Comparison of ENCODE assay signal across 28 cellular contexts in the genomic region with DNA sequence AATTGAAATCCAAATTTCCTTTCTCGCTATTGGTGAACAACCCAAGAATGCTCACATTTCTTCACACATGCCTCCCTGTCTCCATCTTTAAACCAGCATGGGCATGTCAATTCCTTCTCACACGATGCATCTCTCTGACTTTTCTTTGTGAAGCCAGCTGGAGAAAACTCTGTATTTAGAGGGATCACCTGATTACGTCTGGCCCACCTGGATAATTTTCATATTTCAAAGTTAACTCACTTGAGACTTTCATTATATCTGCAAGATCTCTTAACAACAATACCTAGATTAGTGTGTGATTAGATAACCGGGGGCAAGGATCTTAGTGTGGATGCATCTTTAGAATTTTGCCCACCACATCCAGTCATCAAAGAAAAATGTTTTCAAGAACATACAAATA.
"Had no signal": no experiment of that assay in that cellular context is flagged by ENCODE, and none has a peak within 500 bp of the region (broad histone marks: within the 10 kb centered on the region; RNA-seq: fewer than 3 reads in every experiment).

No MANE protein-coding gene starts in this region.

- H3K4me1 Mint-ChIP-seq: endodermal cell had no signal

- ATAC-seq: effector memory CD8-positive, alpha-beta T cell; esophagus mucosa; foreskin keratinocyte; gastrocnemius medialis; gastroesophageal sphincter; heart left ventricle; heart right ventricle had no signal

- H3K27me3 Mint-ChIP-seq: dendritic cell treated with granulocyte-macrophage colony-stimulating factor and Interleukin-4, amounts not matched to agents 40 ng/mL and 50 ng/mL, for 4 days; effector memory CD8-positive, alpha-beta T cell had no signal

- DNase-seq: colonic mucosa; cortex of kidney; dermis blood vessel endothelial cell; dorsolateral prefrontal cortex; effector CD4-positive, alpha-beta T cell; effector CD8-positive, alpha-beta T cell; effector memory CD4-positive, alpha-beta T cell; effector memory CD8-positive, alpha-beta T cell; endodermal cell; erythroblast; esophagus squamous epithelium; foreskin fibroblast; foreskin keratinocyte; foreskin melanocyte; gastrocnemius medialis; glutamatergic neuron; head of caudate nucleus; heart left ventricle; heart right ventricle; hippocampal formation had no signal

- H3K9me3 Mint-ChIP-seq: dendritic cell treated with granulocyte-macrophage colony-stimulating factor and Interleukin-4, amounts not matched to agents 40 ng/mL and 50 ng/mL, for 4 days; effector memory CD8-positive, alpha-beta T cell; endodermal cell had no signal

- H3K27ac ChIP-seq: colonic mucosa, coronary artery, dorsolateral prefrontal cortex, epithelial cell of prostate, esophagus muscularis mucosa, esophagus squamous epithelium, foreskin keratinocyte, gastrocnemius medialis, gastroesophageal sphincter, heart left ventricle, heart right ventricle, hepatocyte had no signal

- H3K27ac Mint-ChIP-seq: dendritic cell treated with granulocyte-macrophage colony-stimulating factor and Interleukin-4, amounts not matched to agents 40 ng/mL and 50 ng/mL, for 4 days; effector memory CD8-positive, alpha-beta T cell; endodermal cell had no signal

- H3K4me3 Mint-ChIP-seq: dendritic cell treated with granulocyte-macrophage colony-stimulating factor and Interleukin-4, amounts not matched to agents 40 ng/mL and 50 ng/mL, for 4 days; effector memory CD8-positive, alpha-beta T cell; endodermal cell had no signal

- H3K36me3 ChIP-seq: colonic mucosa, esophagus muscularis mucosa, esophagus squamous epithelium, gastrocnemius medialis, gastroesophageal sphincter, heart left ventricle, heart right ventricle had no signal

- FAIRE-seq: frontal cortex had no signal

- H3K4me1 ChIP-seq: colonic mucosa, esophagus muscularis mucosa, esophagus squamous epithelium, foreskin keratinocyte, gastrocnemius medialis, gastroesophageal sphincter, heart left ventricle, heart right ventricle had no signal

- H3K9me3 ChIP-seq: colonic mucosa, esophagus muscularis mucosa, esophagus squamous epithelium, gastrocnemius medialis, gastroesophageal sphincter, heart left ventricle, heart right ventricle had no signal

- H2AFZ ChIP-seq: hepatocyte had no signal

- H3K79me2 ChIP-seq: hepatocyte had no signal

- H3K4me2 ChIP-seq: hepatocyte had no signal

- H3K4me3 ChIP-seq: colonic mucosa, coronary artery, dorsolateral prefrontal cortex, esophagus muscularis mucosa, esophagus squamous epithelium, gastrocnemius medialis, gastroesophageal sphincter, heart left ventricle, heart right ventricle, hepatocyte had no signal

- H3K27me3 ChIP-seq: colonic mucosa, esophagus muscularis mucosa, esophagus squamous epithelium, foreskin keratinocyte, gastrocnemius medialis, gastroesophageal sphincter, heart left ventricle, heart right ventricle, hepatocyte had no signal
